Comparison of ENCODE assay signal across 18 cellular contexts in genomic region chr4:183848762-183849161, GRCh38. TPM values are rescaled to one million over a fixed set of nuclear protein-coding genes. Genes with fewer than 3 reads are reported as not detected.
DNase-seq lines count a peak whose midpoint lies in the region; ATAC-seq and TF ChIP-seq lines count a peak whose summit lies in the region.
"Had no signal": no experiment of that assay in that cellular context is flagged by ENCODE, and none has a peak within 500 bp of the region (broad histone marks: within the 10 kb centered on the region; RNA-seq: fewer than 3 reads in every experiment).

No MANE protein-coding gene starts in this region.

- no peaks in the 10 kb centered on the region for H3K36me3 ChIP-seq in right atrium auricular region
- no peaks in the 10 kb centered on the region for H3K36me3 ChIP-seq in esophagus muscularis mucosa
- H3K36me3 ChIP-seq in right lobe of liver, result no peaks in the 10 kb centered on the region
- H3K36me3 ChIP-seq: Peyer's patch had no signal

- no peak for TF ChIP-seq EP300 in esophagus muscularis mucosa (IDR thresholded peaks at IDR 0.05)

- H3K4me3 ChIP-seq in right atrium auricular region (no peak overlapping the region), esophagus muscularis mucosa (no peak overlapping the region), right lobe of liver (no peak overlapping the region)
- H3K4me3 ChIP-seq: A549, Peyer's patch had no signal

- intact Hi-C loops in Right ventricle myocardium superior (cut with DNase I), result no loop called here
- intact Hi-C loops in esophagus muscularis mucosa (cut with DNase I), result no loop called here
- intact Hi-C loops in right lobe of liver (cut with DNase I), result no loop called here
- intact Hi-C loops in left colon (cut with DNase I, micrococcal nuclease), result loop anchor here in 1 of 2 donors (10.0 kb wide), 1 partner anchor 246 kb away; no protein-coding TSS in a partner anchor

- H3K27ac ChIP-seq in right atrium auricular region (no peak overlapping the region), esophagus muscularis mucosa (replicated peaks in 1 of 4) (no peak overlapping the region), right lobe of liver (no peak overlapping the region)
- H3K27ac ChIP-seq: A549, Peyer's patch had no signal

- DNase-seq in Right ventricle myocardium superior (no peak), right atrium auricular region (ENCODE audit: low spot score) (no peak), esophagus muscularis mucosa (ENCODE audit: extremely low spot score) (peak; percentile 34), right lobe of liver (peak in 1 of 3 donors; percentile 75), NCI-H345 treated with DMSO at 0.1 percent for 48 hours (lab: John Stamatoyannopoulos, UW; ENCODE audit: unreplicated experiment) (no peak), left colon (no peak)
- DNase-seq: CD4-positive, alpha-beta T cell; DMS53; H7; HFFc6; KG1; NCI-H1417; NCI-H187 treated with DMSO at 0.1 percent for 48 hours; NCI-H2171; NCI-H446 treated with DMSO at 0.1 percent for 48 hours; Peyer's patch had no signal

- H3K27me3 ChIP-seq in right atrium auricular region (no peaks in the 10 kb centered on the region), esophagus muscularis mucosa (no peaks in the 10 kb centered on the region), right lobe of liver (no peaks in the 10 kb centered on the region)
- H3K27me3 ChIP-seq: Peyer's patch had no signal

- H3K4me1 ChIP-seq in right atrium auricular region (peaks cover 0 to 8% of the 10 kb centered on the region in 2 donors), esophagus muscularis mucosa (peaks cover 4 to 9% (median 6%) of the 10 kb centered on the region in 4 donors), right lobe of liver (peaks cover 0 to 5% (median 0%) of the 10 kb centered on the region in 4 donors)
- H3K4me1 ChIP-seq: A549, Peyer's patch had no signal

- TF ChIP-seq POLR2A in esophagus muscularis mucosa (IDR thresholded peaks at IDR 0.05; ENCODE audit: low read depth) (no peak), right lobe of liver (IDR thresholded peaks at IDR 0.05) (no peak)

- H3K9me3 ChIP-seq in right atrium auricular region (peaks cover 0 to 12% of the 10 kb centered on the region in 2 donors), esophagus muscularis mucosa (peaks cover 0 to 14% (median 5%) of the 10 kb centered on the region in 4 donors), right lobe of liver (peaks cover 0 to 3% (median 0%) of the 10 kb centered on the region in 4 donors)
- H3K9me3 ChIP-seq: Peyer's patch had no signal

- WGBS in esophagus muscularis mucosa, result 44% methylated on average over 3 of the region's 3 CpGs
- WGBS in right lobe of liver (ENCODE audit: insufficient coverage, low coverage, low lambda C conversion rate, missing lambda C conversion rate), result 17% methylated on average over 2 of the region's 3 CpGs

- peak; percentile 62 for ATAC-seq in Right ventricle myocardium superior (ENCODE audit: poor library complexity)
- ATAC-seq in right lobe of liver, result peak; percentile 46 to 93 (median 66)
- ATAC-seq in left colon, result no peak
- ATAC-seq in GM19324 (IDR thresholded peaks at IDR 0.05; ENCODE audit: low FRiP score, unreplicated experiment), result no peak
- ATAC-seq: A549 had no signal

- no peak for TF ChIP-seq CTCF in right atrium auricular region (IDR thresholded peaks at IDR 0.05)
- no peak for TF ChIP-seq CTCF in esophagus muscularis mucosa (IDR thresholded peaks at IDR 0.05)
- no peak for TF ChIP-seq CTCF in right lobe of liver (IDR thresholded peaks at IDR 0.05)

RNA-seq across cellular contexts. Expression of gene STOX2, which starts 56.3 kb away (rescaled TPM):
- total RNA-seq in Right ventricle myocardium superior, result 8.5 TPM
- total RNA-seq in right atrium auricular region, result 10 to 100 TPM; 18.5 to 25.8 TPM
- total RNA-seq in esophagus muscularis mucosa, result 10 to 100 TPM in 2 of 4 donors, 1 to 10 TPM in 2; 7.0 to 11.7 (median 10.5) TPM
- total RNA-seq in right lobe of liver, result 1 to 10 TPM; 1.9 to 5.1 (median 3.2) TPM
- 1 to 10 TPM; 1.8 to 2.7 TPM for total RNA-seq in left colon
- total RNA-seq: CD4-positive, alpha-beta T cell had no signal

Comparison
In these comparisons a context has a peak if more than half of its experiments do, and no peak if none do; other contexts are left out.
1. ATAC-seq: peak in Right ventricle myocardium superior (single experiment) and right lobe of liver (4 of 4); none in left colon (single experiment) and GM19324 (single experiment).